Comparison of ENCODE assay signal across 1 cellular context in the genomic region with DNA sequence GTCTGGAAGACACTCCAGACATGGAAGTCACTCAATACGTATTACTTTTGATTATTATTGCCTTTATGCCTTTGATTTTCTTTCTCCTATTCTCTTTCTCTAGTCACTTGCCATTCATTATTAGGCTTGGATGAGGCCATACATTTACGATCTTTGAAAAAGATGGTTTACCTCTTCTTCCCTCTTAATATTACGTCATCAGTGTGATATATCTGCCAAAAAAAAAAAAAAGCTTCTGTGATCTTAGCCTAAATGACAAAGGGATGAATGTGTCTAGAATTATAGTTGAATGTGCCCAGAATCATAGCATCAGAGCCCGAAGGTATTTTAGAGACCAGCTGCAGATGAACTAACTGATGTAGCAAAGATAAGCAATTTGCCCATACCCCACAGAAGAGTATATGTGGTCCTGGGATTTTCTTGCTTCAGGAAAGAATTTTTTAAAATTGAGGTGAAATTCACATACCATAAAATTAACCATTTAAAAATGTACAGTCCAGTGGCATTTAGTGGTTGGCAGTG.
TF ChIP-seq lines count a peak whose summit lies in the region.

No MANE protein-coding gene starts in this region.

TF ChIP-seq in HepG2, 621 proteins besides CTCF, POLR2A, EP300 and RAD21 (continued from another document):
- TF ChIP-seq, protein P1, sequence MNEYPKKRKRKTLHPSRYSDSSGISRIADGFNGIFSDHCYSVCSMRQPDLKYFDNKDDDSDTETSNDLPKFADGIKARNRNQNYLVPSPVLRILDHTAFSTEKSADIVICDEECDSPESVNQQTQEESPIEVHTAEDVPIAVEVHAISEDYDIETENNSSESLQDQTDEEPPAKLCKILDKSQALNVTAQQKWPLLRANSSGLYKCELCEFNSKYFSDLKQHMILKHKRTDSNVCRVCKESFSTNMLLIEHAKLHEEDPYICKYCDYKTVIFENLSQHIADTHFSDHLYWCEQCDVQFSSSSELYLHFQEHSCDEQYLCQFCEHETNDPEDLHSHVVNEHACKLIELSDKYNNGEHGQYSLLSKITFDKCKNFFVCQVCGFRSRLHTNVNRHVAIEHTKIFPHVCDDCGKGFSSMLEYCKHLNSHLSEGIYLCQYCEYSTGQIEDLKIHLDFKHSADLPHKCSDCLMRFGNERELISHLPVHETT (CRISPR knock-in tag; conservative IDR thresholded peaks at IDR 0.05), result no peak
- TF ChIP-seq ATF7 (IDR thresholded peaks at IDR 0.05), result peak; percentile 92
- TF ChIP-seq ATF7 (CRISPR knock-in tag; IDR thresholded peaks at IDR 0.05), result no peak
- peak; percentile 73 for TF ChIP-seq CREB1 (IDR thresholded peaks at IDR 0.05)
- TF ChIP-seq CREB1 (CRISPR knock-in tag; IDR thresholded peaks at IDR 0.05), result no peak
- TF ChIP-seq, protein P2, sequence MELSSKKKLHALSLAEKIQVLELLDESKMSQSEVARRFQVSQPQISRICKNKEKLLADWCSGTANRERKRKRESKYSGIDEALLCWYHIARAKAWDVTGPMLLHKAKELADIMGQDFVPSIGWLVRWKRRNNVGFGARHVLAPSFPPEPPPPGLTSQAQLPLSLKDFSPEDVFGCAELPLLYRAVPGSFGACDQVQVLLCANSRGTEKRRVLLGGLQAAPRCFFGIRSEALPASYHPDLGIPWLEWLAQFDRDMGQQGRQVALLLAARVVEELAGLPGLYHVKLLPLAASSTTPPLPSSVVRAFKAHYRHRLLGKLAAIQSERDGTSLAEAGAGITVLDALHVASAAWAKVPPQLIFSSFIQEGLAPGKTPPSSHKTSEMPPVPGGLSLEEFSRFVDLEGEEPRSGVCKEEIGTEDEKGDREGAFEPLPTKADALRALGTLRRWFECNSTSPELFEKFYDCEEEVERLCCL (CRISPR knock-in tag; IDR thresholded peaks at IDR 0.05; ENCODE audit: borderline replicate concordance), result no peak
- no peak for TF ChIP-seq ARNT2 (CRISPR knock-in tag; IDR thresholded peaks at IDR 0.05; ENCODE audit: low read depth)
- TF ChIP-seq, protein P3, sequence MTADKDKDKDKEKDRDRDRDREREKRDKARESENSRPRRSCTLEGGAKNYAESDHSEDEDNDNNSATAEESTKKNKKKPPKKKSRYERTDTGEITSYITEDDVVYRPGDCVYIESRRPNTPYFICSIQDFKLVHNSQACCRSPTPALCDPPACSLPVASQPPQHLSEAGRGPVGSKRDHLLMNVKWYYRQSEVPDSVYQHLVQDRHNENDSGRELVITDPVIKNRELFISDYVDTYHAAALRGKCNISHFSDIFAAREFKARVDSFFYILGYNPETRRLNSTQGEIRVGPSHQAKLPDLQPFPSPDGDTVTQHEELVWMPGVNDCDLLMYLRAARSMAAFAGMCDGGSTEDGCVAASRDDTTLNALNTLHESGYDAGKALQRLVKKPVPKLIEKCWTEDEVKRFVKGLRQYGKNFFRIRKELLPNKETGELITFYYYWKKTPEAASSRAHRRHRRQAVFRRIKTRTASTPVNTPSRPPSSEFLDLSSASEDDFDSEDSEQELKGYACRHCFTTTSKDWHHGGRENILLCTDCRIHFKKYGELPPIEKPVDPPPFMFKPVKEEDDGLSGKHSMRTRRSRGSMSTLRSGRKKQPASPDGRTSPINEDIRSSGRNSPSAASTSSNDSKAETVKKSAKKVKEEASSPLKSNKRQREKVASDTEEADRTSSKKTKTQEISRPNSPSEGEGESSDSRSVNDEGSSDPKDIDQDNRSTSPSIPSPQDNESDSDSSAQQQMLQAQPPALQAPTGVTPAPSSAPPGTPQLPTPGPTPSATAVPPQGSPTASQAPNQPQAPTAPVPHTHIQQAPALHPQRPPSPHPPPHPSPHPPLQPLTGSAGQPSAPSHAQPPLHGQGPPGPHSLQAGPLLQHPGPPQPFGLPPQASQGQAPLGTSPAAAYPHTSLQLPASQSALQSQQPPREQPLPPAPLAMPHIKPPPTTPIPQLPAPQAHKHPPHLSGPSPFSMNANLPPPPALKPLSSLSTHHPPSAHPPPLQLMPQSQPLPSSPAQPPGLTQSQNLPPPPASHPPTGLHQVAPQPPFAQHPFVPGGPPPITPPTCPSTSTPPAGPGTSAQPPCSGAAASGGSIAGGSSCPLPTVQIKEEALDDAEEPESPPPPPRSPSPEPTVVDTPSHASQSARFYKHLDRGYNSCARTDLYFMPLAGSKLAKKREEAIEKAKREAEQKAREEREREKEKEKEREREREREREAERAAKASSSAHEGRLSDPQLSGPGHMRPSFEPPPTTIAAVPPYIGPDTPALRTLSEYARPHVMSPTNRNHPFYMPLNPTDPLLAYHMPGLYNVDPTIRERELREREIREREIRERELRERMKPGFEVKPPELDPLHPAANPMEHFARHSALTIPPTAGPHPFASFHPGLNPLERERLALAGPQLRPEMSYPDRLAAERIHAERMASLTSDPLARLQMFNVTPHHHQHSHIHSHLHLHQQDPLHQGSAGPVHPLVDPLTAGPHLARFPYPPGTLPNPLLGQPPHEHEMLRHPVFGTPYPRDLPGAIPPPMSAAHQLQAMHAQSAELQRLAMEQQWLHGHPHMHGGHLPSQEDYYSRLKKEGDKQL (CRISPR knock-in tag; IDR thresholded peaks at IDR 0.05; ENCODE audit: low read depth), result no peak
- no peak for TF ChIP-seq HDAC2 (CRISPR knock-in tag; IDR thresholded peaks at IDR 0.05)
- no peak for TF ChIP-seq ZNF333 (CRISPR knock-in tag; IDR thresholded peaks at IDR 0.05; ENCODE audit: borderline replicate concordance)
- TF ChIP-seq, protein P4, sequence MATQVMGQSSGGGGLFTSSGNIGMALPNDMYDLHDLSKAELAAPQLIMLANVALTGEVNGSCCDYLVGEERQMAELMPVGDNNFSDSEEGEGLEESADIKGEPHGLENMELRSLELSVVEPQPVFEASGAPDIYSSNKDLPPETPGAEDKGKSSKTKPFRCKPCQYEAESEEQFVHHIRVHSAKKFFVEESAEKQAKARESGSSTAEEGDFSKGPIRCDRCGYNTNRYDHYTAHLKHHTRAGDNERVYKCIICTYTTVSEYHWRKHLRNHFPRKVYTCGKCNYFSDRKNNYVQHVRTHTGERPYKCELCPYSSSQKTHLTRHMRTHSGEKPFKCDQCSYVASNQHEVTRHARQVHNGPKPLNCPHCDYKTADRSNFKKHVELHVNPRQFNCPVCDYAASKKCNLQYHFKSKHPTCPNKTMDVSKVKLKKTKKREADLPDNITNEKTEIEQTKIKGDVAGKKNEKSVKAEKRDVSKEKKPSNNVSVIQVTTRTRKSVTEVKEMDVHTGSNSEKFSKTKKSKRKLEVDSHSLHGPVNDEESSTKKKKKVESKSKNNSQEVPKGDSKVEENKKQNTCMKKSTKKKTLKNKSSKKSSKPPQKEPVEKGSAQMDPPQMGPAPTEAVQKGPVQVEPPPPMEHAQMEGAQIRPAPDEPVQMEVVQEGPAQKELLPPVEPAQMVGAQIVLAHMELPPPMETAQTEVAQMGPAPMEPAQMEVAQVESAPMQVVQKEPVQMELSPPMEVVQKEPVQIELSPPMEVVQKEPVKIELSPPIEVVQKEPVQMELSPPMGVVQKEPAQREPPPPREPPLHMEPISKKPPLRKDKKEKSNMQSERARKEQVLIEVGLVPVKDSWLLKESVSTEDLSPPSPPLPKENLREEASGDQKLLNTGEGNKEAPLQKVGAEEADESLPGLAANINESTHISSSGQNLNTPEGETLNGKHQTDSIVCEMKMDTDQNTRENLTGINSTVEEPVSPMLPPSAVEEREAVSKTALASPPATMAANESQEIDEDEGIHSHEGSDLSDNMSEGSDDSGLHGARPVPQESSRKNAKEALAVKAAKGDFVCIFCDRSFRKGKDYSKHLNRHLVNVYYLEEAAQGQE (IDR thresholded peaks at IDR 0.05; ENCODE audit: borderline replicate concordance in 1 of 2, low read depth in 1 of 2, low read length in 2 of 2), result no peak
- no peak for TF ChIP-seq PCBP2 (optimal IDR thresholded peaks at IDR 0.05; ENCODE audit: low read depth, low read length, poor library complexity, severe bottlenecking)
- TF ChIP-seq GLI4 (CRISPR knock-in tag; IDR thresholded peaks at IDR 0.05; ENCODE audit: borderline replicate concordance), result no peak
- TF ChIP-seq PHF20 (CRISPR knock-in tag; IDR thresholded peaks at IDR 0.05), result no peak
- TF ChIP-seq ZSCAN31 (CRISPR knock-in tag; IDR thresholded peaks at IDR 0.05; ENCODE audit: low read depth), result no peak
- TF ChIP-seq, protein P5, sequence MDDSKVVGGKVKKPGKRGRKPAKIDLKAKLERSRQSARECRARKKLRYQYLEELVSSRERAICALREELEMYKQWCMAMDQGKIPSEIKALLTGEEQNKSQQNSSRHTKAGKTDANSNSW (CRISPR knock-in tag; IDR thresholded peaks at IDR 0.05; ENCODE audit: borderline replicate concordance), result no peak
- TF ChIP-seq ZFP36 (IDR thresholded peaks at IDR 0.05; ENCODE audit: borderline replicate concordance, low read depth, low read length, partially characterized antibody), result no peak
TF ChIP-seq in HepG2: peak in this region for 2.
